In genomic region chr22:48309115-48309705, GRCh38 we compare ENCODE assay signal across 18 cellular contexts.
"Had no signal": no experiment of that assay in that cellular context is flagged by ENCODE, and none has a peak within 500 bp of the region (broad histone marks: within the 10 kb centered on the region; RNA-seq: fewer than 3 reads in every experiment).

No MANE protein-coding gene starts in this region.

- DNase-seq: effector CD4-positive, alpha-beta T cell; endodermal cell; erythroblast; foreskin keratinocyte; immature natural killer cell; kidney glomerular epithelial cell; midbrain; psoas muscle; retina; spleen; stimulated activated CD4-positive, alpha-beta T cell treated with anti-CD3 and anti-CD28 coated beads, Interleukin-15, amount 100 ng/mL, for 24 hours; stimulated activated CD4-positive, alpha-beta T cell treated with anti-CD3 and anti-CD28 coated beads, Interleukin-1b, Interleukin-23, amount 100 ng/mL, for 48 hours; stimulated activated CD4-positive, alpha-beta T cell treated with anti-CD3 and anti-CD28 coated beads, Interleukin-4, amount 100 ng/mL, for 24 hours; tibial artery; upper lobe of left lung; uterus had no signal

- H3K9me3 ChIP-seq: uterus had no signal

- H3K4me3 ChIP-seq: psoas muscle, spleen, tibial artery, upper lobe of left lung, uterus had no signal

- H3K27me3 ChIP-seq: foreskin keratinocyte, upper lobe of left lung, uterus had no signal

- ATAC-seq: foreskin keratinocyte; psoas muscle; sciatic nerve; stimulated activated memory B cell treated with anti-CD40 and anti-IgM and Interleukin-4, amounts not matched to agents 10 μg/mL and 1 μg/mL and 100 μg/mL, for 72 hours had no signal

- H3K4me1 ChIP-seq: foreskin keratinocyte, psoas muscle, spleen, tibial artery, upper lobe of left lung, uterus had no signal

- H3K36me3 ChIP-seq: spleen, tibial artery, upper lobe of left lung, uterus had no signal

- H3K27ac ChIP-seq: foreskin keratinocyte, psoas muscle, spleen, tibial artery, upper lobe of left lung, uterus had no signal
